Comparison of ENCODE assay signal across 8 cellular contexts in genomic region chr1:153749408-153750005, GRCh38. TPM values are rescaled to one million over a fixed set of nuclear protein-coding genes. Genes with fewer than 3 reads are reported as not detected.
DNase-seq lines count a peak whose midpoint lies in the region; ATAC-seq lines count a peak whose summit lies in the region.

No MANE protein-coding gene starts in this region.

- no peak overlapping the region for H3K23ac ChIP-seq in mesenchymal stem cell (ENCODE audit: low read length in 2 of 2)

- ATAC-seq in GM19025 (IDR thresholded peaks at IDR 0.05; ENCODE audit: low read depth, unreplicated experiment): peak; percentile 81
- peak; percentile 55 for ATAC-seq in HG03520 (IDR thresholded peaks at IDR 0.05; ENCODE audit: unreplicated experiment)

- H2BK5ac ChIP-seq in mesenchymal stem cell (ENCODE audit: low read depth, low read length, poor library complexity, severe bottlenecking): no peak overlapping the region

- no peak overlapping the region for H3K27ac ChIP-seq in mesenchymal stem cell (ENCODE audit: low read length, poor library complexity, severe bottlenecking)

- no peak overlapping the region for H3K4ac ChIP-seq in mesenchymal stem cell (ENCODE audit: low read depth in 1 of 2, low read length in 2 of 2)

- DNase-seq in AG08396 (ENCODE audit: low spot score): peak; percentile 92
- DNase-seq in NCI-H748 (lab: John Stamatoyannopoulos, UW; ENCODE audit: unreplicated experiment): peak; percentile 74
- peak; percentile 50 to 74 for DNase-seq in activated CD4-positive, alpha-beta T cell treated with anti-CD3 and anti-CD28 coated beads, Interleukin-2, amount 50 U/mL, for 24 hours (ENCODE audit: low read depth in 1 of 2, low spot score in 1 of 2)
- DNase-seq in dermis microvascular lymphatic vessel endothelial cell (ENCODE audit: low read depth in 2 of 2): peak; percentile 77 to 88
- DNase-seq in mesenchymal stem cell: peak; percentile 83
- DNase-seq in stimulated activated CD8-positive, alpha-beta memory T cell treated with anti-CD3 and anti-CD28 coated beads, Interleukin-12 subunit alpha, Interleukin-12 subunit beta, amount 100 ng/mL, for 4 hours (ENCODE audit: low read depth): peak; percentile 55

- H3K9ac ChIP-seq in mesenchymal stem cell (ENCODE audit: low read length): peak overlapping the region; percentile 71

- no peak overlapping the region for H3K4me2 ChIP-seq in mesenchymal stem cell (ENCODE audit: low read length, poor library complexity, severe bottlenecking)

- H3K14ac ChIP-seq in mesenchymal stem cell (ENCODE audit: low read length in 2 of 2): no peak overlapping the region

- H3K79me1 ChIP-seq in mesenchymal stem cell (replicated peaks; ENCODE audit: low read length, poor library complexity, severe bottlenecking): peaks cover 17% of the 10 kb centered on the region

- no peak overlapping the region for H2BK12ac ChIP-seq in mesenchymal stem cell (ENCODE audit: low read length in 2 of 2)

- no peak overlapping the region for H2AFZ ChIP-seq in mesenchymal stem cell (ENCODE audit: low read depth, low read length)

- no peak overlapping the region for H4K8ac ChIP-seq in mesenchymal stem cell (ENCODE audit: low read length)

- H4K91ac ChIP-seq in mesenchymal stem cell (ENCODE audit: low read length): no peak overlapping the region

- H3K9me3 ChIP-seq in mesenchymal stem cell (ENCODE audit: control insufficient read depth, low read length): no peaks in the 10 kb centered on the region

- H3K27me3 ChIP-seq in mesenchymal stem cell (ENCODE audit: control insufficient read depth in 1 of 2, insufficient read depth in 1 of 2, low read length in 2 of 2): no peaks in the 10 kb centered on the region

- peaks cover 31 to 66% of the 10 kb centered on the region in 2 experiments for H3K36me3 ChIP-seq in mesenchymal stem cell (ENCODE audit: control insufficient read depth in 1 of 2, insufficient read depth in 2 of 2, low read depth in 1 of 2, low read length in 2 of 2)

- H2BK15ac ChIP-seq in mesenchymal stem cell (ENCODE audit: low read depth, poor library complexity, severe bottlenecking): no peak overlapping the region

- 49% methylated on average over 6 of the region's 6 CpGs for WGBS in mesenchymal stem cell

- H3K4me1 ChIP-seq in mesenchymal stem cell (ENCODE audit: control insufficient read depth, insufficient read depth, low read depth, low read length): peaks cover 7% of the 10 kb centered on the region

- H3K4me3 ChIP-seq in mesenchymal stem cell (ENCODE audit: insufficient read depth in 1 of 2, low read depth in 1 of 2, low read length in 2 of 2): no peak overlapping the region

- no peak overlapping the region for H2AK5ac ChIP-seq in mesenchymal stem cell (ENCODE audit: low read length, severe bottlenecking)

- H2BK120ac ChIP-seq in mesenchymal stem cell (ENCODE audit: low read depth, low read length): no peak overlapping the region

- H3K18ac ChIP-seq in mesenchymal stem cell (ENCODE audit: low read depth in 1 of 2, low read length in 2 of 2): no peak overlapping the region

RNA-seq across cellular contexts. Expression of gene INTS3, which starts 21.7 kb away (rescaled TPM):
- 16.4 and 20.7 TPM in 2 replicates for total RNA-seq in dermis microvascular lymphatic vessel endothelial cell
- 23.0 TPM for polyA plus RNA-seq in mesenchymal stem cell (2013, experiment 1 of 2)
- 21.1 TPM for polyA plus RNA-seq in mesenchymal stem cell (2013, experiment 2 of 2)

RNA-seq across cellular contexts. Expression of gene SLC27A3, which starts 25.7 kb away (rescaled TPM):
- 30.4 and 56.1 TPM in 2 replicates for total RNA-seq in dermis microvascular lymphatic vessel endothelial cell
- 10.6 TPM for polyA plus RNA-seq in mesenchymal stem cell (2013, experiment 1 of 2)
- polyA plus RNA-seq in mesenchymal stem cell (2013, experiment 2 of 2): 10.2 TPM
